8 cellular contexts compared by ENCODE assay signal in genomic region chr21:41953249-41953830, GRCh38. TPM values are rescaled to one million over a fixed set of nuclear protein-coding genes. Genes with fewer than 3 reads are reported as not detected.
DNase-seq lines count a peak whose midpoint lies in the region; ATAC-seq and TF ChIP-seq lines count a peak whose summit lies in the region.

No MANE protein-coding gene starts in this region.

- no peak for TF ChIP-seq EP300 in neural cell (conservative IDR thresholded peaks at IDR 0.05; ENCODE audit: poor library complexity, severe bottlenecking)

- no peaks in the 10 kb centered on the region for H4K20me1 ChIP-seq in OCI-LY1 (ENCODE audit: insufficient read depth, low read length)
- no peaks in the 10 kb centered on the region for H4K20me1 ChIP-seq in neural cell (ENCODE audit: insufficient read depth)

- H2AFZ ChIP-seq in OCI-LY1 (ENCODE audit: low read length): no peak overlapping the region
- H2AFZ ChIP-seq in neural cell (ENCODE audit: low read depth, low read length): no peak overlapping the region

- H3K9ac ChIP-seq in OCI-LY1 (ENCODE audit: low read length) (no peak overlapping the region), neural cell (ENCODE audit: low read length) (peak overlapping the region; percentile 5)

- no peaks in the 10 kb centered on the region for H3K9me3 ChIP-seq in OCI-LY1 (ENCODE audit: low read length)
- no peaks in the 10 kb centered on the region for H3K9me3 ChIP-seq in neural cell (ENCODE audit: low read length)

- H3K79me2 ChIP-seq in OCI-LY1 (ENCODE audit: insufficient read depth, low read length) (no peaks in the 10 kb centered on the region), neural cell (replicated peaks; ENCODE audit: insufficient read depth, low read length) (no peaks in the 10 kb centered on the region)

- TF ChIP-seq RAD21 in neural cell (conservative IDR thresholded peaks at IDR 0.05): no peak

- no peak overlapping the region for H3K4me2 ChIP-seq in OCI-LY1 (ENCODE audit: low read length)
- no peak overlapping the region for H3K4me2 ChIP-seq in neural cell (ENCODE audit: low read length)

- H3K4me3 ChIP-seq in OCI-LY1 (ENCODE audit: low read depth, low read length, poor library complexity, severe bottlenecking): peak overlapping the region; percentile 12
- H3K4me3 ChIP-seq in epithelial cell of proximal tubule (ENCODE audit: low read depth, low read length): peak overlapping the region; percentile 56
- peak overlapping the region; percentile 53 for H3K4me3 ChIP-seq in neural cell (ENCODE audit: low read length)

- no peaks in the 10 kb centered on the region for H3F3A ChIP-seq in OCI-LY1 (ENCODE audit: insufficient read depth, low read length)
- no peaks in the 10 kb centered on the region for H3F3A ChIP-seq in neural cell (ENCODE audit: insufficient read depth, low read length, poor library complexity, severe bottlenecking)

- H3K9me2 ChIP-seq in OCI-LY1 (ENCODE audit: low read depth, low read length) (no peaks in the 10 kb centered on the region), neural cell (ENCODE audit: insufficient read depth, low read length) (no peaks in the 10 kb centered on the region)

- ATAC-seq in HG03457 (IDR thresholded peaks at IDR 0.05; ENCODE audit: unreplicated experiment) (no peak), HG03571 (IDR thresholded peaks at IDR 0.05; ENCODE audit: unreplicated experiment) (no peak)

- H3K27me3 ChIP-seq in OCI-LY1 (ENCODE audit: insufficient read depth, low read length) (peaks cover 11% of the 10 kb centered on the region; the same call in 1 of the 2 replicates), neural cell (ENCODE audit: insufficient read depth, low read depth, low read length) (peaks cover 18% of the 10 kb centered on the region)

- peak; percentile 27 for DNase-seq in stimulated activated CD4-positive, alpha-beta T cell treated with anti-CD3 and anti-CD28 coated beads, Interleukin-15, amount 100 ng/mL, for 24 hours
- no peak for DNase-seq in stimulated activated CD4-positive, alpha-beta T cell treated with anti-CD3 and anti-CD28 coated beads, Interleukin-4, amount 100 ng/mL, for 24 hours
- DNase-seq in epithelial cell of proximal tubule (ENCODE audit: low read depth): no peak
- DNase-seq in kidney glomerular epithelial cell (lab: John Stamatoyannopoulos, UW): no peak

- no peak overlapping the region for H3K27ac ChIP-seq in OCI-LY1 (ENCODE audit: low read depth, low read length, poor library complexity, severe bottlenecking)
- H3K27ac ChIP-seq in neural cell (ENCODE audit: low read length): no peak overlapping the region

- H3K4me1 ChIP-seq in OCI-LY1 (ENCODE audit: insufficient read depth, low read length, severe bottlenecking): peaks cover 16% of the 10 kb centered on the region

- H3K36me3 ChIP-seq in OCI-LY1 (ENCODE audit: insufficient read depth, low read length) (no peaks in the 10 kb centered on the region), neural cell (ENCODE audit: insufficient read depth, low read length) (no peaks in the 10 kb centered on the region)

- TF ChIP-seq CTCF in OCI-LY1 (IDR thresholded peaks at IDR 0.05; ENCODE audit: low read length): no peak
- no peak for TF ChIP-seq CTCF in epithelial cell of proximal tubule (conservative IDR thresholded peaks at IDR 0.05; ENCODE audit: low read depth, low read length)
- no peak for TF ChIP-seq CTCF in neural cell (IDR thresholded peaks at IDR 0.05; ENCODE audit: poor library complexity, severe bottlenecking)

TF ChIP-seq in neural cell, 6 proteins besides CTCF, POLR2A, EP300 and RAD21:
- TF ChIP-seq TAF1 (IDR thresholded peaks at IDR 0.05; ENCODE audit: low read depth): no peak
- TF ChIP-seq, protein P1, sequence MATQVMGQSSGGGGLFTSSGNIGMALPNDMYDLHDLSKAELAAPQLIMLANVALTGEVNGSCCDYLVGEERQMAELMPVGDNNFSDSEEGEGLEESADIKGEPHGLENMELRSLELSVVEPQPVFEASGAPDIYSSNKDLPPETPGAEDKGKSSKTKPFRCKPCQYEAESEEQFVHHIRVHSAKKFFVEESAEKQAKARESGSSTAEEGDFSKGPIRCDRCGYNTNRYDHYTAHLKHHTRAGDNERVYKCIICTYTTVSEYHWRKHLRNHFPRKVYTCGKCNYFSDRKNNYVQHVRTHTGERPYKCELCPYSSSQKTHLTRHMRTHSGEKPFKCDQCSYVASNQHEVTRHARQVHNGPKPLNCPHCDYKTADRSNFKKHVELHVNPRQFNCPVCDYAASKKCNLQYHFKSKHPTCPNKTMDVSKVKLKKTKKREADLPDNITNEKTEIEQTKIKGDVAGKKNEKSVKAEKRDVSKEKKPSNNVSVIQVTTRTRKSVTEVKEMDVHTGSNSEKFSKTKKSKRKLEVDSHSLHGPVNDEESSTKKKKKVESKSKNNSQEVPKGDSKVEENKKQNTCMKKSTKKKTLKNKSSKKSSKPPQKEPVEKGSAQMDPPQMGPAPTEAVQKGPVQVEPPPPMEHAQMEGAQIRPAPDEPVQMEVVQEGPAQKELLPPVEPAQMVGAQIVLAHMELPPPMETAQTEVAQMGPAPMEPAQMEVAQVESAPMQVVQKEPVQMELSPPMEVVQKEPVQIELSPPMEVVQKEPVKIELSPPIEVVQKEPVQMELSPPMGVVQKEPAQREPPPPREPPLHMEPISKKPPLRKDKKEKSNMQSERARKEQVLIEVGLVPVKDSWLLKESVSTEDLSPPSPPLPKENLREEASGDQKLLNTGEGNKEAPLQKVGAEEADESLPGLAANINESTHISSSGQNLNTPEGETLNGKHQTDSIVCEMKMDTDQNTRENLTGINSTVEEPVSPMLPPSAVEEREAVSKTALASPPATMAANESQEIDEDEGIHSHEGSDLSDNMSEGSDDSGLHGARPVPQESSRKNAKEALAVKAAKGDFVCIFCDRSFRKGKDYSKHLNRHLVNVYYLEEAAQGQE (IDR thresholded peaks at IDR 0.05; ENCODE audit: borderline replicate concordance): no peak
- no peak for TF ChIP-seq SMC3 (conservative IDR thresholded peaks at IDR 0.05; ENCODE audit: poor library complexity)
- TF ChIP-seq EZH2 (IDR thresholded peaks at IDR 0.05; ENCODE audit: borderline replicate concordance, insufficient read depth, low read length, poor library complexity, severe bottlenecking): no peak
- no peak for TF ChIP-seq POLR2AphosphoS5 (IDR thresholded peaks at IDR 0.05)
- no peak for TF ChIP-seq MXI1 (conservative IDR thresholded peaks at IDR 0.05; ENCODE audit: poor library complexity, severe bottlenecking)

RNA-seq across cellular contexts. Expression of gene C2CD2, which starts 0.5 kb away (rescaled TPM):
- 7.1 and 7.6 TPM in 2 replicates for total RNA-seq in epithelial cell of proximal tubule
- 0.88 and 1.5 TPM in 2 replicates for polyA plus RNA-seq in neural cell
- 2.9 and 5.4 TPM in 2 replicates for polyA minus RNA-seq in neural cell

RNA-seq across cellular contexts. Expression of gene ZBTB21, which starts 56.8 kb away (rescaled TPM):
- total RNA-seq in epithelial cell of proximal tubule: 4.9 and 6.3 TPM in 2 replicates
- 6.4 and 8.0 TPM in 2 replicates for polyA plus RNA-seq in neural cell
- polyA minus RNA-seq in neural cell: 39.9 and 44.6 TPM in 2 replicates
